In the genomic region with DNA sequence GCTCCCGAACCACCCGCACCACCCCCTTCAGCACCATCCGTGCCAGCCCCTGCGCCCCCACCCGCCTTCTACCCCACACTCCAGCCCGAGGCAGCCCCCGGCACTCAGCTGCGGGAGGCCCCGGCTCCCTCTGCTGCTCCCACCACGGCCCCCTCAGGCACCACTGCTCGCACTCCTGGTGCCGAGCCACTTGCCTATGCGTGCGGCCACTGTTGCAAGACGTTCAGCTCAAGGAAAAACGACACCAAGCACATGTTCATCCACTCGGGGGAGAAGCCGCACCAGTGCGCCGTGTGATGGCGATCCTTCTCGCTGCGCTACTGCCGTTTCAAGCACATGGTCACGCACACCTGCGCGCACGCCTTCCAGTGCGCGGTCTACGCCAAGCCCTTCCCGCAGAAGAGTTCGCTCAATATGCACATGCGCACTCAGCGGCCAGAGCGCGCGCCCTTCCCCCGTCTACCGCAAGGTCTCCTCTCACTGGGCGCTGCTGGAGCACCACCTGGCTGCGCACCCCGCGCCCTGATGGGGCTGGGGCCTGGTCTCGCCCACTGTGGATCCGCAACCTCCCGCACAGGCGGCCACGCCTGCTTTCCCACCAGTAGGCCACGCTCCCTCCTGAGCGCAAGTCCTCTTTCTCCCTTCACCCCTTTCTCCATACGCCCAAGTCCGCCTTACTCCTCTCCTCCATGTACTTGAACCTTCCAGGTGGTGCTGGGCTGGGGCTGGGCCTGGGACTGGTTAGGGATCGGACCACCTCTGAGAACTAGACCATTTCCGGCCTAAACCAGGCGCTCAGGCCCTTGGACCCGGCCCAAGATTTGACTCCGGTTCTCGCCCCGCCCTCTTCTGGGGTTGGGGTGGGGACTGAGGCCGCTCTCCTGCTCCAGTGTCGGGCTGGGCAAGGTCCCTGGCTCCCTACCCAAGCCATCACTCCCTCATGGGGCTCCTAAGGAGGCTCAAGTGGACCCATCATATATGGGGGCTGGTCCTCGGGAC, we compare ENCODE assay signal across 8 cellular contexts.
A peak's percentile ranks its signal among the peaks of the same experiment; 100 is the strongest.
DNase-seq lines count a peak whose midpoint lies in the region; ATAC-seq, FAIRE-seq and TF ChIP-seq lines count a peak whose summit lies in the region.
"Not testable (repeated sequence)": the region's sequence is repeated elsewhere in the genome, so short reads cannot be mapped to it uniquely, and the experiment has no call there.

No MANE protein-coding gene starts in this region.

- H4K20me1 ChIP-seq in PC-3 (ENCODE audit: low read length); GM12878 (ENCODE audit: control insufficient read depth, insufficient read depth): not testable (repeated sequence)

- H3K9me3 ChIP-seq in PC-3 (ENCODE audit: low read length); GM12878 (replicated peaks; ENCODE audit: control insufficient read depth, insufficient read depth, low read length); left lung; pancreas; upper lobe of left lung: not testable (repeated sequence)

- H3K4me3 Mint-ChIP-seq in activated CD8-positive, alpha-beta T cell treated with anti-CD3 and anti-CD28 coated beads for 36 hours = not testable (repeated sequence)

- not testable (repeated sequence) for H3K27me3 Mint-ChIP-seq in activated CD8-positive, alpha-beta T cell treated with anti-CD3 and anti-CD28 coated beads for 36 hours

- CTCF ChIA-PET in PC-3 (lab: Charles Lee); activated CD8-positive, alpha-beta T cell treated with anti-CD3 and anti-CD28 coated beads for 36 hours (lab: Charles Lee); GM12878 (lab: Yijun Ruan, JAX): not testable (repeated sequence)

- peak; percentile 83 for FAIRE-seq in GM12892 (lab: Jason Lieb, UNC)
- FAIRE-seq in GM12878 (lab: Jason Lieb, UNC); pancreas (lab: Jason Lieb, UNC): not testable (repeated sequence)

- intact Hi-C loops in PC-3 (cut with micrococcal nuclease); activated CD8-positive, alpha-beta T cell treated with anti-CD3 and anti-CD28 coated beads for 36 hours (cut with micrococcal nuclease); GM12878 (cut with micrococcal nuclease; ENCODE audit: unreplicated experiment); Right ventricle myocardium superior (cut with DNase I); left lung (cut with DNase I); pancreas (cut with DNase I): not testable (repeated sequence)

- TF ChIP-seq CTCF in PC-3 (conservative IDR thresholded peaks at IDR 0.05; ENCODE audit: low read depth, low read length); activated CD8-positive, alpha-beta T cell treated with anti-CD3 and anti-CD28 coated beads for 36 hours (IDR thresholded peaks at IDR 0.05); GM12878 (IDR thresholded peaks at IDR 0.05 in 2 of 3, conservative IDR thresholded peaks at IDR 0.05 in 1 of 3; ENCODE audit: control insufficient read depth in 2 of 3, extremely low read depth in 1 of 3, insufficient read depth in 1 of 3, low read depth in 3 of 3, low read length in 3 of 3); left lung (IDR thresholded peaks at IDR 0.05); pancreas (IDR thresholded peaks at IDR 0.05); upper lobe of left lung (IDR thresholded peaks at IDR 0.05): not testable (repeated sequence)

- H3K9me3 Mint-ChIP-seq in activated CD8-positive, alpha-beta T cell treated with anti-CD3 and anti-CD28 coated beads for 36 hours = not testable (repeated sequence)

- DNase-seq in GM12892 (ENCODE audit: insufficient read length); PC-3; activated CD8-positive, alpha-beta T cell treated with anti-CD3 and anti-CD28 coated beads for 36 hours; GM12878 (ENCODE audit: low read depth, low spot score); Right ventricle myocardium superior; left lung; pancreas; upper lobe of left lung: not testable (repeated sequence)

- H3K36me3 ChIP-seq in PC-3 (ENCODE audit: low read depth, low read length); GM12878 (ENCODE audit: control insufficient read depth in 2 of 2, insufficient read depth in 2 of 2, low read length in 1 of 2); left lung; pancreas; upper lobe of left lung: not testable (repeated sequence)

- TF ChIP-seq POLR2A in GM12892 (IDR thresholded peaks at IDR 0.05; ENCODE audit: low read depth, low read length); GM12878 (IDR thresholded peaks at IDR 0.05; ENCODE audit: low read depth, low read length); upper lobe of left lung (IDR thresholded peaks at IDR 0.05): not testable (repeated sequence)

- not testable (repeated sequence) for H3K36me3 Mint-ChIP-seq in activated CD8-positive, alpha-beta T cell treated with anti-CD3 and anti-CD28 coated beads for 36 hours (ENCODE audit: low read depth)

- not testable (repeated sequence) for TF ChIP-seq RAD21 in GM12878 (IDR thresholded peaks at IDR 0.05; ENCODE audit: insufficient read depth, low read depth, low read length)

- H3F3A ChIP-seq in PC-3 (ENCODE audit: low read length, unreplicated experiment) = not testable (repeated sequence)

- WGBS in GM12878 (ENCODE audit: insufficient coverage, insufficient replicate concordance, low lambda C conversion rate, missing lambda C conversion rate) = no CpG with 5 or more reads among the region's 63 CpGs
- WGBS in pancreas, 2 donors = no CpG with 5 or more reads among the region's 63 CpGs
- WGBS in upper lobe of left lung, 2 donors = 60% methylated on average over 1 of the region's 63 CpGs; no CpG with 5 or more reads in 1 of the 2 donors

- H3K4me2 ChIP-seq in PC-3 (ENCODE audit: low read length); GM12878 (ENCODE audit: control insufficient read depth, insufficient read depth): not testable (repeated sequence)

- in situ Hi-C loops in GM12878 (cut with MboI) = not testable (repeated sequence)

- SMC1A ChIA-PET in GM12878 (lab: Charles Lee; ENCODE audit: uncharacterized antibody, unreplicated experiment) = not testable (repeated sequence)

- H3K27ac ChIP-seq in PC-3 (ENCODE audit: low read length); GM12878 (ENCODE audit: control insufficient read depth, insufficient read depth); left lung; pancreas; upper lobe of left lung: not testable (repeated sequence)

- H2AFZ ChIP-seq in PC-3 (ENCODE audit: low read length); GM12878 (ENCODE audit: control insufficient read depth, low read depth, low read length): not testable (repeated sequence)

- POLR2A ChIA-PET in PC-3 (lab: Charles Lee; ENCODE audit: unreplicated experiment); activated CD8-positive, alpha-beta T cell treated with anti-CD3 and anti-CD28 coated beads for 36 hours (lab: Charles Lee); GM12878 (lab: Charles Lee): not testable (repeated sequence)

- TF ChIP-seq EP300 in GM12878 (IDR thresholded peaks at IDR 0.05; ENCODE audit: borderline replicate concordance in 1 of 2, control insufficient read depth in 1 of 2, low read depth in 2 of 2, low read length in 2 of 2); upper lobe of left lung (IDR thresholded peaks at IDR 0.05): not testable (repeated sequence)

- not testable (repeated sequence) for H3K9me2 ChIP-seq in PC-3 (replicated peaks; ENCODE audit: low read length)

- not testable (repeated sequence) for H3K4me3 ChIP-seq in PC-3 (ENCODE audit: low read length); GM12878; left lung; pancreas; upper lobe of left lung

- H3K9ac ChIP-seq in PC-3 (ENCODE audit: low read length); GM12878 (ENCODE audit: control insufficient read depth, insufficient read depth, low read length): not testable (repeated sequence)

- BruUV-seq in PC-3 (replicated peaks; lab: Mats Ljungman, UMichigan); GM12878 (replicated peaks; lab: Mats Ljungman, UMichigan): not testable (repeated sequence)

- H3K4me1 Mint-ChIP-seq in activated CD8-positive, alpha-beta T cell treated with anti-CD3 and anti-CD28 coated beads for 36 hours (ENCODE audit: low read depth) = not testable (repeated sequence)

- H3K27me3 ChIP-seq in PC-3 (ENCODE audit: low read length); GM12878 (replicated peaks in 1 of 2; ENCODE audit: control insufficient read depth in 2 of 2, insufficient read depth in 2 of 2, low read length in 1 of 2); left lung; pancreas; upper lobe of left lung: not testable (repeated sequence)

- ATAC-seq in PC-3 (peak; percentile 73), GM12878 (peak; percentile 56), Right ventricle myocardium superior (ENCODE audit: poor library complexity) (peak; percentile 90), left lung (peak; percentile 86), pancreas (peak; percentile 82 to 90 (median 84)), upper lobe of left lung (ENCODE audit: low FRiP score in 2 of 2) (peak; percentile 80 to 91)
- ATAC-seq in activated CD8-positive, alpha-beta T cell treated with anti-CD3 and anti-CD28 coated beads for 36 hours = peak; percentile 70

- RAD21 ChIA-PET in GM12878 (lab: Charles Lee; ENCODE audit: unreplicated experiment) = not testable (repeated sequence)

- H3K27ac Mint-ChIP-seq in activated CD8-positive, alpha-beta T cell treated with anti-CD3 and anti-CD28 coated beads for 36 hours = not testable (repeated sequence)

- not testable (repeated sequence) for H3K4me1 ChIP-seq in PC-3 (ENCODE audit: insufficient read depth, low read length); GM12878 (ENCODE audit: control insufficient read depth, insufficient read depth, low read length); left lung; pancreas; upper lobe of left lung

- H3K79me2 ChIP-seq in PC-3 (ENCODE audit: low read length); GM12878 (ENCODE audit: control insufficient read depth, insufficient read depth, low read length): not testable (repeated sequence)
